In genomic region chr2:218285604-218286003, GRCh38 we compare ENCODE assay signal across 9 cellular contexts. TPM values are rescaled to one million over a fixed set of nuclear protein-coding genes. Genes with fewer than 3 reads are reported as not detected.
A peak's percentile ranks its signal among the peaks of the same experiment; 100 is the strongest.
DNase-seq lines count a peak whose midpoint lies in the region; ATAC-seq, FAIRE-seq and TF ChIP-seq lines count a peak whose summit lies in the region.
"Had no signal": no experiment of that assay in that cellular context is flagged by ENCODE, and none has a peak within 500 bp of the region (broad histone marks: within the 10 kb centered on the region; RNA-seq: fewer than 3 reads in every experiment).

No MANE protein-coding gene starts in this region.

- peak overlapping the region; percentile 87 for H3K4me3 Mint-ChIP-seq in activated T-helper 17 cell treated with anti-CD3 and anti-CD28 coated beads, Interleukin-2, amount 50 U/mL, for 72 hours

- H3K9me3 Mint-ChIP-seq in activated T-helper 17 cell treated with anti-CD3 and anti-CD28 coated beads, Interleukin-2, amount 50 U/mL, for 72 hours: no peaks in the 10 kb centered on the region

- 16 to 22% (median 21%) methylated on average over 6 of the region's 6 CpGs for WGBS in heart left ventricle, 4 donors

- peak overlapping the region; percentile 98 for H3K27ac Mint-ChIP-seq in activated T-helper 17 cell treated with anti-CD3 and anti-CD28 coated beads, Interleukin-2, amount 50 U/mL, for 72 hours

- intact Hi-C loops in heart left ventricle (cut with DNase I): loop anchor here in 6 of 10 donors (2.0 to 10.0 kb wide), 7 partner anchors 13 to 889 kb away; partner anchors contain the start of genes AAMP (in 2 of the 6), CTDSP1 (in 2 of the 6), PNKD (in 2 of the 6) and CNOT9 (in 1 of the 6)

- peaks cover 47% of the 10 kb centered on the region for H3K4me1 Mint-ChIP-seq in activated T-helper 17 cell treated with anti-CD3 and anti-CD28 coated beads, Interleukin-2, amount 50 U/mL, for 72 hours

- no peaks in the 10 kb centered on the region for H3K9me3 ChIP-seq in heart left ventricle

- H3K4me3 ChIP-seq in HL-60 (replicated peaks; ENCODE audit: insufficient read depth, low read length): no peak overlapping the region
- peak overlapping the region; percentile 28 to 70 (median 53) for H3K4me3 ChIP-seq in heart left ventricle
- H3K4me3 ChIP-seq in skin epidermis: peak overlapping the region in 4 of 7 experiments; percentile 19 to 39 (median 26)

- no peak for TF ChIP-seq POLR2A in heart left ventricle (IDR thresholded peaks at IDR 0.05)

- no peaks in the 10 kb centered on the region for H3K27me3 ChIP-seq in HL-60 (ENCODE audit: insufficient read depth, poor library complexity, severe bottlenecking)
- H3K27me3 ChIP-seq in heart left ventricle: no peaks in the 10 kb centered on the region

- no peak for DNase-seq in HL-60 (ENCODE audit: low read depth in 1 of 2, low spot score in 1 of 2)
- DNase-seq in heart left ventricle: peak; percentile 73 to 88 (median 75)
- DNase-seq in amniotic stem cell (lab: John Stamatoyannopoulos, UW): no peak
- DNase-seq in HTR-8/SVneo (ENCODE audit: insufficient read length, low spot score): no peak
- DNase-seq in stimulated activated CD4-positive, alpha-beta T cell treated with anti-CD3 and anti-CD28 coated beads, Interleukin-2, amount 100 ng/mL, for 48 hours: no peak

- H3K27ac ChIP-seq in HL-60 (replicated peaks) (peak overlapping the region; percentile 73), heart left ventricle (peak overlapping the region; percentile 89 to 100 (median 96)), skin epidermis (peak overlapping the region; percentile 32 to 100 (median 98))

- ATAC-seq in activated T-helper 17 cell treated with anti-CD3 and anti-CD28 coated beads, Interleukin-2, amount 50 U/mL, for 72 hours (replicated peaks): no peak
- ATAC-seq in heart left ventricle (peak; percentile 44 to 60 (median 48)), GM19395 (IDR thresholded peaks at IDR 0.05; ENCODE audit: unreplicated experiment) (no peak)

- no peak for FAIRE-seq in HTR-8/SVneo (lab: Jason Lieb, UNC)

- H3K36me3 Mint-ChIP-seq in activated T-helper 17 cell treated with anti-CD3 and anti-CD28 coated beads, Interleukin-2, amount 50 U/mL, for 72 hours (ENCODE audit: low read depth): peaks cover 68% of the 10 kb centered on the region

- no peaks in the 10 kb centered on the region for H3K27me3 Mint-ChIP-seq in activated T-helper 17 cell treated with anti-CD3 and anti-CD28 coated beads, Interleukin-2, amount 50 U/mL, for 72 hours

- no peak for TF ChIP-seq CTCF in HL-60 (IDR thresholded peaks at IDR 0.05; ENCODE audit: insufficient read depth, low read length)
- TF ChIP-seq CTCF in heart left ventricle (IDR thresholded peaks at IDR 0.05): no peak

- peaks cover 27 to 96% (median 90%) of the 10 kb centered on the region in 12 donors for H3K4me1 ChIP-seq in heart left ventricle

- H3K36me3 ChIP-seq in heart left ventricle: peaks cover 0 to 45% (median 12%) of the 10 kb centered on the region in 9 donors

RNA-seq across cellular contexts. Expression of gene TMBIM1, which starts 6.7 kb away (rescaled TPM):
- total RNA-seq in activated T-helper 17 cell treated with anti-CD3 and anti-CD28 coated beads, Interleukin-2, amount 50 U/mL, for 72 hours: 10 to 100 TPM; 50.9 to 62.0 TPM
- 100 to 1,000 TPM in 7 of 9 donors, 10 to 100 TPM in 2; 89.1 to 173 (median 126) TPM for total RNA-seq in heart left ventricle
- polyA plus RNA-seq in heart left ventricle: 100 to 1,000 TPM in 1 of 2 donors, 10 to 100 TPM in 1; 41.8 to 208 TPM

RNA-seq across cellular contexts. Expression of gene PNKD, which starts 15.3 kb away (rescaled TPM):
- total RNA-seq in activated T-helper 17 cell treated with anti-CD3 and anti-CD28 coated beads, Interleukin-2, amount 50 U/mL, for 72 hours: 10 to 100 TPM; 21.1 to 30.9 TPM
- total RNA-seq in heart left ventricle: 10 to 100 TPM; 53.8 to 78.7 (median 72.5) TPM
- 100 to 1,000 TPM in 1 of 2 donors, 10 to 100 TPM in 1; 54.6 to 146 TPM for polyA plus RNA-seq in heart left ventricle

RNA-seq across cellular contexts. Expression of gene AAMP, which starts 15.7 kb away (rescaled TPM):
- total RNA-seq in activated T-helper 17 cell treated with anti-CD3 and anti-CD28 coated beads, Interleukin-2, amount 50 U/mL, for 72 hours: 10 to 100 TPM; 60.0 to 77.5 TPM
- 100 to 1,000 TPM in 2 of 9 donors, 10 to 100 TPM in 7; 51.6 to 127 (median 58.0) TPM for total RNA-seq in heart left ventricle
- 100 to 1,000 TPM in 1 of 2 donors, 10 to 100 TPM in 1; 58.6 to 150 TPM for polyA plus RNA-seq in heart left ventricle

RNA-seq across cellular contexts. Expression of gene GPBAR1, which starts 24.8 kb away (rescaled TPM):
- 1 to 10 TPM; 1.3 to 1.4 TPM for total RNA-seq in activated T-helper 17 cell treated with anti-CD3 and anti-CD28 coated beads, Interleukin-2, amount 50 U/mL, for 72 hours
- total RNA-seq in heart left ventricle: 1 to 10 TPM in 6 of 9 donors, under 1 TPM in 3; 0.52 to 4.7 (median 1.2) TPM
- polyA plus RNA-seq in heart left ventricle: 1 to 10 TPM in 1 of 2 donors, under 1 TPM in 1; 1.00 to 1.8 TPM
- total RNA-seq: SK-MEL-5 had no signal

Comparison
In these comparisons a context has a peak if more than half of its experiments do, and no peak if none do; other contexts are left out.
1. DNase-seq: peak in heart left ventricle (5 of 5); none in HL-60 (0 of 2), amniotic stem cell (single experiment), HTR-8/SVneo (single experiment) and stimulated activated CD4-positive, alpha-beta T cell treated with anti-CD3 and anti-CD28 coated beads, Interleukin-2, amount 100 ng/mL, for 48 hours (0 of 2).
2. ATAC-seq: peak in heart left ventricle (4 of 4); none in activated T-helper 17 cell treated with anti-CD3 and anti-CD28 coated beads, Interleukin-2, amount 50 U/mL, for 72 hours (single experiment) and GM19395 (single experiment).
3. Peak in every context shown above with its lines, with median percentiles within 50 percentile points of each other: H3K27ac ChIP-seq.